In the genomic region with DNA sequence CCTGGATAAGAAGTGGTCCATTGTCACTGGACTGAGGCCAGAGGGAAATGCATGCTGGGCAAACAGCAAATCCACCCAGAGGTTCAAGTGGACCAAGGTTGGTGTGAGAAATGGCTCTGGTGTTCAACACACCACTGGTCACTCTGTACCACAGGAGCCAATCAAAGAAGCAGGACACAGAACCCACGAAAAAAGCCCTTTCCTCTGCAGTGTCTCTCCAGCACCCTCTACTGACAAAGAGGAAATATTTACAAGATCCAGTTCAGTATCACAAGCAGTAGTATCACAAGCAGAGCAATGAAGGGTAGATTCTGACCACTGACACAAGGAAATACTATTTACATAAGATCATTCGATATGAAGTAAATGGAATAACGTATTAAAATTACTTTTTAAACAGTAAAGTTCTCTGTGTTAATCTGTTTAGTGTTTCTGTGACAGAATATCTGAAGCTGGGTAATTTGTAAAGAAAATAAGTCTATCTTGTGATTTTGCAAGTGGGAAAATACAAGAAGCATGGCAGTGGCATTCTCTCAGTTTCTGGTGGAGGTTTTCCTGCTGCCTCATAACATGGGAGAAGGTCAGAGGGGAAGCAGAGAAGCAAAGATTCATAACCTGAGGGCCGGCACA, we compare ENCODE assay signal across 8 cellular contexts.
DNase-seq lines count a peak whose midpoint lies in the region; ATAC-seq and TF ChIP-seq lines count a peak whose summit lies in the region.

No MANE protein-coding gene starts in this region.

- H3K4me3 ChIP-seq in DND-41 (ENCODE audit: low read depth in 1 of 2, low read length in 2 of 2) (no peak overlapping the region), thoracic aorta (no peak overlapping the region), vagina (no peak overlapping the region)

- H3K79me2 ChIP-seq in DND-41 (ENCODE audit: insufficient read depth, low read length): no peaks in the 10 kb centered on the region

- H3K4me1 ChIP-seq in DND-41 (ENCODE audit: insufficient read depth, low read length) (no peaks in the 10 kb centered on the region), thoracic aorta (ENCODE audit: control insufficient read depth in 1 of 2, low read depth in 2 of 2) (peaks cover 9 to 14% of the 10 kb centered on the region in 2 donors), vagina (no peaks in the 10 kb centered on the region)

- H3K27ac ChIP-seq in DND-41 (ENCODE audit: low read length): no peak overlapping the region
- no peak overlapping the region for H3K27ac ChIP-seq in thoracic aorta
- H3K27ac ChIP-seq in vagina: no peak overlapping the region

- H3K27me3 ChIP-seq in DND-41 (ENCODE audit: insufficient read depth, low read length, poor library complexity): peaks cover 6% of the 10 kb centered on the region
- H3K27me3 ChIP-seq in thoracic aorta (replicated peaks; ENCODE audit: insufficient read depth): no peaks in the 10 kb centered on the region
- no peaks in the 10 kb centered on the region for H3K27me3 ChIP-seq in vagina

- H3K9me3 ChIP-seq in DND-41 (ENCODE audit: insufficient read depth, low read length, severe bottlenecking): no peaks in the 10 kb centered on the region
- no peaks in the 10 kb centered on the region for H3K9me3 ChIP-seq in thoracic aorta
- H3K9me3 ChIP-seq in vagina: no peaks in the 10 kb centered on the region

- no peaks in the 10 kb centered on the region for H3K36me3 ChIP-seq in DND-41 (ENCODE audit: insufficient read depth, low read length)
- no peaks in the 10 kb centered on the region for H3K36me3 ChIP-seq in thoracic aorta
- no peaks in the 10 kb centered on the region for H3K36me3 ChIP-seq in vagina

- H3K4me2 ChIP-seq in DND-41 (ENCODE audit: insufficient read depth, low read length): no peak overlapping the region

- intact Hi-C loops in vagina (cut with DNase I): no loop called here

- H4K20me1 ChIP-seq in DND-41 (ENCODE audit: insufficient read depth, low read length): no peaks in the 10 kb centered on the region

- no peak for TF ChIP-seq POLR2A in vagina (IDR thresholded peaks at IDR 0.05)

- H2AFZ ChIP-seq in DND-41 (ENCODE audit: low read depth, low read length): no peak overlapping the region

- H3K9ac ChIP-seq in DND-41 (ENCODE audit: low read depth, low read length): no peak overlapping the region

- peak; percentile 67 for TF ChIP-seq CTCF in DND-41 (IDR thresholded peaks at IDR 0.05; ENCODE audit: borderline replicate concordance, extremely low read depth, low read length, poor library complexity, severe bottlenecking)
- peak; percentile 46 for TF ChIP-seq CTCF in thoracic aorta (IDR thresholded peaks at IDR 0.05)
- TF ChIP-seq CTCF in vagina (IDR thresholded peaks at IDR 0.05): no peak

- DNase-seq in DND-41 (no peak), NCI-H82 treated with DMSO at 0.1 percent for 48 hours (lab: John Stamatoyannopoulos, UW; ENCODE audit: unreplicated experiment) (peak; percentile 61), foreskin melanocyte (peak; percentile 37), thoracic aorta (ENCODE audit: low spot score) (no peak), vagina (ENCODE audit: extremely low spot score in 2 of 2) (no peak)
- no peak for DNase-seq in activated naive CD4-positive, alpha-beta T cell treated with anti-CD3 and anti-CD28 coated beads, Interleukin-2, amount 50 U/mL, for 16 hours

- ATAC-seq in DND-41 (ENCODE audit: insufficient read depth, low read depth): peak; percentile 57; the same call in 2 of the 3 replicates
- ATAC-seq in GM19351 (IDR thresholded peaks at IDR 0.05; ENCODE audit: unreplicated experiment): peak; percentile 44
- ATAC-seq in HG03135 (IDR thresholded peaks at IDR 0.05; ENCODE audit: unreplicated experiment): peak; percentile 45
- ATAC-seq in thoracic aorta (ENCODE audit: insufficient number of reproducible peaks, low FRiP score, low read depth): no peak

Comparison
In these comparisons a context has a peak if more than half of its experiments do, and no peak if none do; other contexts are left out.
1. DNase-seq: peak in NCI-H82 treated with DMSO at 0.1 percent for 48 hours (single experiment) and foreskin melanocyte (single experiment); none in DND-41 (single experiment), thoracic aorta (single experiment), vagina (0 of 2) and activated naive CD4-positive, alpha-beta T cell treated with anti-CD3 and anti-CD28 coated beads, Interleukin-2, amount 50 U/mL, for 16 hours (single experiment).
2. CTCF ChIP-seq: peak in DND-41 (single experiment) and thoracic aorta (single experiment); none in vagina (0 of 3).